In the genomic region with DNA sequence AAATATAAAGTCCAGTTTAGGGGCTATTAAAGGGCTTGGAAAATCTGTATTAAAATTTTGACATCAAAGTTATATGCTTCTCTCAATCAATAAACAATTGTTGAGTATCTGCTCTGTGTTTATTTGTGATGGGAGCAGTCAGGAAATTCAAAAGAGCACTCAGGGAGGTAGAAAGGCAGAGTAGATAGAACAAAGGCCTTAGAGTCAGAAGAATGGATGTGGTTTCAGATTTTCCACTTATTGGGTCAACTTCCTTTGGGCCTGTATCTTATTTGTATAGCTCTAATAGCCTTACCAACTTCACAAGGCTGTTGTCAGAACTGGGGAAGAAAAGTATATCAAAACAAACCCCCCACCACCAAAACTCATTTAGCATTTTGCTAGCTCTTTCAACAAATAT, we compare ENCODE assay signal across 17 cellular contexts.
"Had no signal": no experiment of that assay in that cellular context is flagged by ENCODE, and none has a peak within 500 bp of the region (broad histone marks: within the 10 kb centered on the region; RNA-seq: fewer than 3 reads in every experiment).

No MANE protein-coding gene starts in this region.

- DNase-seq: activated CD4-positive, alpha-beta T cell treated with anti-CD3 and anti-CD28 coated beads for 4 hours; activated CD8-positive, alpha-beta memory T cell treated with anti-CD3 and anti-CD28 coated beads, Interleukin-2, amount 50 U/mL, for 48 hours; activated CD8-positive, alpha-beta T cell treated with anti-CD3 and anti-CD28 coated beads, Interleukin-2, amount 10 ng/mL, durations not matched to agents 7 days and 5 days; activated naive CD4-positive, alpha-beta T cell treated with anti-CD3 and anti-CD28 coated beads, Interleukin-2, amount 10 ng/mL, durations not matched to agents 7 days and 5 days; cortex of kidney; effector memory CD8-positive, alpha-beta T cell; erythroblast; left cardiac atrium; lower lobe of right lung; naive thymus-derived CD8-positive, alpha-beta T cell; stimulated activated CD4-positive, alpha-beta T cell treated with anti-CD3 and anti-CD28 coated beads, Interleukin-12 subunit alpha, Interleukin-12 subunit beta, amount 100 ng/mL, for 4 hours; stimulated activated CD4-positive, alpha-beta T cell treated with anti-CD3 and anti-CD28 coated beads, Interleukin-2, amount 100 ng/mL, for 48 hours; stimulated activated naive CD8-positive, alpha-beta T cell treated with anti-CD3 and anti-CD28 coated beads, Interleukin-15, Interleukin-2, amounts not matched to agents 100 U/mL and 50 U/mL, for 24 hours; upper lobe of left lung had no signal

- H3K4me3 ChIP-seq: lower lobe of right lung, prostate gland, suprapubic skin, upper lobe of left lung had no signal

- H3K27me3 ChIP-seq: suprapubic skin, upper lobe of left lung had no signal

- H3K36me3 ChIP-seq: lower lobe of right lung, prostate gland, suprapubic skin, upper lobe of left lung had no signal

- H3K9me3 ChIP-seq: lower lobe of right lung, prostate gland, suprapubic skin, upper lobe of left lung had no signal

- H3K27ac ChIP-seq: lower lobe of right lung, prostate gland, suprapubic skin, upper lobe of left lung had no signal

- H3K4me1 ChIP-seq: prostate gland, suprapubic skin had no signal

- ATAC-seq: activated CD8-positive, alpha-beta T cell treated with anti-CD3 and anti-CD28 coated beads, Interleukin-2, amount 10 ng/mL, durations not matched to agents 7 days and 5 days; effector memory CD8-positive, alpha-beta T cell; left cardiac atrium; lower lobe of right lung; naive thymus-derived CD8-positive, alpha-beta T cell; sciatic nerve had no signal
